12 cellular contexts compared by ENCODE assay signal in the genomic region with DNA sequence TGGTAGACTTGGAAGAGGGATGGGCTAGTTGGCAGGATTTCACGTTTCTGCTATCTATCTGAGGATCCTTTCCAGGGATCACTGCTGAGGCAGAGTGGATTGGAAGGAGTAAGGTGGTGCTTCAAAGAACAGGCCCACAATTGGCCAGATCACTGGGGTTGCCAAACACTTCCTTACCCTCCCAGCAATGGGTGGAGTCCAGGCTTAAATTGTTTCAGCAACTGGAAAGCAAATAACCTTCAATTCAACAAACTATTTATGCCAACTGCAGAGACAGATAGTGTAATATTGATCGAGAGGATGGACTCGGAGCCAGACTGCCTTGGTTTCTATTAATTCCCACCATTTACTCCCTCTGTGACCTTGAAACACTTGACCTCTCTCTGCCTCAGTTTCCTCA. TPM values are rescaled to one million over a fixed set of nuclear protein-coding genes. Genes with fewer than 3 reads are reported as not detected.
DNase-seq lines count a peak whose midpoint lies in the region; ATAC-seq and TF ChIP-seq lines count a peak whose summit lies in the region.
"Had no signal": no experiment of that assay in that cellular context is flagged by ENCODE, and none has a peak within 500 bp of the region (broad histone marks: within the 10 kb centered on the region; RNA-seq: fewer than 3 reads in every experiment).

No MANE protein-coding gene starts in this region.

- H3K27me3 ChIP-seq in layer of hippocampus (ENCODE audit: control insufficient read depth, insufficient read depth, low read length), result no peaks in the 10 kb centered on the region

- no peak for TF ChIP-seq CTCF in activated B cell treated with CpG ODN at 0.5 μM for 24 hours (IDR thresholded peaks at IDR 0.05)

- ATAC-seq in activated T-cell treated with anti-CD3 and anti-CD28 coated beads, Interleukin-2, amount 50 U/mL, for 4 hours, result no peak
- no peak for ATAC-seq in activated B cell treated with CpG ODN at 0.5 μM for 24 hours (ENCODE audit: low read depth)
- ATAC-seq in GM19452 (IDR thresholded peaks at IDR 0.05; ENCODE audit: unreplicated experiment), result no peak

- peak overlapping the region; percentile 94 for H3K4me3 Mint-ChIP-seq in activated T-cell treated with anti-CD3 and anti-CD28 coated beads, Interleukin-2, amount 50 U/mL, for 4 hours
- no peak overlapping the region for H3K4me3 Mint-ChIP-seq in activated B cell treated with CpG ODN at 0.5 μM for 24 hours

- intact Hi-C loops in activated B cell treated with CpG ODN at 0.5 μM for 24 hours (cut with micrococcal nuclease), result loop anchor here (5.0 kb wide), 1 partner anchor 255 kb away; the partner anchor contains the start of gene SPAG7

- DNase-seq in activated T-cell treated with anti-CD3 and anti-CD28 coated beads, Interleukin-2, amount 50 U/mL, for 4 hours, result no peak
- no peak for DNase-seq in activated T-cell treated with anti-CD3 and anti-CD28 coated beads, Interleukin-2, amount 50 U/mL, for 48 hours
- DNase-seq in activated B cell treated with CpG ODN at 0.5 μM for 24 hours (no peak), NCI-H128 (lab: John Stamatoyannopoulos, UW; ENCODE audit: unreplicated experiment) (no peak), T-helper 9 cell (no peak)
- DNase-seq: NCI-H2081 had no signal

- H3K27ac ChIP-seq in layer of hippocampus (ENCODE audit: low read depth, low read length), result peak overlapping the region; percentile 86
- H3K27ac ChIP-seq in temporal lobe (ENCODE audit: low read depth, low read length), result peak overlapping the region; percentile 48
- H3K27ac ChIP-seq: VCaP had no signal

- no peaks in the 10 kb centered on the region for H3K27me3 Mint-ChIP-seq in activated T-cell treated with anti-CD3 and anti-CD28 coated beads, Interleukin-2, amount 50 U/mL, for 4 hours (ENCODE audit: low read depth)
- H3K27me3 Mint-ChIP-seq in activated B cell treated with CpG ODN at 0.5 μM for 24 hours, result no peaks in the 10 kb centered on the region

- CTCF ChIA-PET in activated B cell treated with CpG ODN at 0.5 μM for 24 hours (lab: Charles Lee), result interaction anchor here (3.1 kb wide), 1 partner anchor 78 kb away, joined by 13 read pairs; no protein-coding TSS in a partner anchor

- peaks cover 3% of the 10 kb centered on the region for H3K36me3 Mint-ChIP-seq in activated T-cell treated with anti-CD3 and anti-CD28 coated beads, Interleukin-2, amount 50 U/mL, for 4 hours (ENCODE audit: insufficient read depth)
- H3K36me3 Mint-ChIP-seq in activated B cell treated with CpG ODN at 0.5 μM for 24 hours (ENCODE audit: low read depth), result peaks cover 19% of the 10 kb centered on the region

- peak overlapping the region; percentile 61 for H3K27ac Mint-ChIP-seq in activated B cell treated with CpG ODN at 0.5 μM for 24 hours

- POLR2A ChIA-PET in activated B cell treated with CpG ODN at 0.5 μM for 24 hours (lab: Charles Lee), result interaction anchor here (3.2 kb wide), 1 partner anchor 13 kb away, joined by 11 read pairs; no protein-coding TSS in a partner anchor

- peaks cover 51% of the 10 kb centered on the region for H3K4me1 Mint-ChIP-seq in activated T-cell treated with anti-CD3 and anti-CD28 coated beads, Interleukin-2, amount 50 U/mL, for 4 hours (ENCODE audit: low read depth)
- H3K4me1 Mint-ChIP-seq in activated B cell treated with CpG ODN at 0.5 μM for 24 hours, result peaks cover 48% of the 10 kb centered on the region

- H3K9me3 Mint-ChIP-seq in activated T-cell treated with anti-CD3 and anti-CD28 coated beads, Interleukin-2, amount 50 U/mL, for 4 hours, result no peaks in the 10 kb centered on the region
- no peaks in the 10 kb centered on the region for H3K9me3 Mint-ChIP-seq in activated B cell treated with CpG ODN at 0.5 μM for 24 hours

RNA-seq across cellular contexts. Expression of gene ARRB2, which starts 2.1 kb away (rescaled TPM):
- 10 to 100 TPM; 89.7 to 99.4 (median 94.7) TPM for total RNA-seq in activated T-cell treated with anti-CD3 and anti-CD28 coated beads, Interleukin-2, amount 50 U/mL, for 4 hours
- total RNA-seq in activated B cell treated with CpG ODN at 0.5 μM for 24 hours, result 45.1 and 52.0 TPM in 2 replicates
- 13.3 TPM for total RNA-seq in temporal lobe

RNA-seq across cellular contexts. Expression of gene PELP1, which starts 8.6 kb away (rescaled TPM):
- total RNA-seq in activated T-cell treated with anti-CD3 and anti-CD28 coated beads, Interleukin-2, amount 50 U/mL, for 4 hours, result 100 to 1,000 TPM; 163 to 189 (median 188) TPM
- total RNA-seq in activated B cell treated with CpG ODN at 0.5 μM for 24 hours (71.7 and 79.4 TPM in 2 replicates), temporal lobe (35.9 TPM)

RNA-seq across cellular contexts. Expression of gene MED11, which starts 18.7 kb away (rescaled TPM):
- 10 to 100 TPM; 19.6 to 21.6 (median 20.6) TPM for total RNA-seq in activated T-cell treated with anti-CD3 and anti-CD28 coated beads, Interleukin-2, amount 50 U/mL, for 4 hours
- total RNA-seq in activated B cell treated with CpG ODN at 0.5 μM for 24 hours (22.9 and 23.6 TPM in 2 replicates), temporal lobe (3.9 TPM)

RNA-seq across cellular contexts. Expression of gene ZMYND15, which starts 27.1 kb away (rescaled TPM):
- under 1 TPM in 1 of 3 donors, not detected in 2; 0.13 TPM for total RNA-seq in activated T-cell treated with anti-CD3 and anti-CD28 coated beads, Interleukin-2, amount 50 U/mL, for 4 hours
- 0.15 and 0.31 TPM in 2 replicates for total RNA-seq in activated B cell treated with CpG ODN at 0.5 μM for 24 hours
- not detected for total RNA-seq in temporal lobe
- total RNA-seq: HT1080, RPMI7951 had no signal

RNA-seq across cellular contexts. Expression of gene CXCL16, which starts 27.2 kb away (rescaled TPM):
- 1 to 10 TPM in 2 of 3 donors, under 1 TPM in 1; 0.76 to 1.5 (median 1.3) TPM for total RNA-seq in activated T-cell treated with anti-CD3 and anti-CD28 coated beads, Interleukin-2, amount 50 U/mL, for 4 hours
- total RNA-seq in activated B cell treated with CpG ODN at 0.5 μM for 24 hours (3.0 and 3.5 TPM in 2 replicates), temporal lobe (0.49 TPM)
